15 cellular contexts compared by ENCODE assay signal in the genomic region with DNA sequence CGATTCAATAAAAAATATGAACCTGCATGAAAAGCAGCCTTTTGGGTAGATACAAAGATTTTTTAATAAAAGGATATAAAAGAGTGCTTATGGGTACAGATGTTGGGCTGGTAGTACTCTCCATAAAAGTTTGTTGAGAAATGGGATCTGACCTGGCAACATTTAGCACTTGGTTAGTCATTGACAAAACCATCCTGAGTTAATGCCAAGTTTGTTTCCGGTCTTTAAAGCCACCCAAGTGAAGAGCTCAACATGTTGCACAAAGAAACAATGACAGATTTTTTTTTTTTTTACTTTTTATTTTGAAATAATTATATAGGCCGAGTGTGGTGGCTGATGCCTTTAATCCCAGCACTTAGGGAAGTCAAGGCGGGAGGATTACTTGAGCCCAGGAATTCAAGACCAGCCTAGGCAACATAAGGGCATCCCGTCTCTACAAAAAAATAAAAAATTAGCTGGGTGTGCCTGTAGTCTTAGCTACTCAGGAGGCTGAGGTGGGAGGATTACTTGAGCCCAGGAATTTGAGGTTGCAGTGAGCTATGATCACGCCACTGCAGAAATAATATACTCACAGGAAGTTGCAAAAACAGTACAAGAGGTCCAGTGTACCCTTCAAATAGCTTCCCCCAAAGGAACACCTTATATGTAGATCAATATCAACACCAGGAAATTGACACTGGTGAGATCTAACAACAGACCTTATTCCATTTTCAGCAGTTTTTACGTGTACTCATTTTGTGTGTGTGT. TPM values are rescaled to one million over a fixed set of nuclear protein-coding genes. Genes with fewer than 3 reads are reported as not detected.
DNase-seq lines count a peak whose midpoint lies in the region; ATAC-seq, FAIRE-seq and TF ChIP-seq lines count a peak whose summit lies in the region.
"Had no signal": no experiment of that assay in that cellular context is flagged by ENCODE, and none has a peak within 500 bp of the region (broad histone marks: within the 10 kb centered on the region; RNA-seq: fewer than 3 reads in every experiment).

No MANE protein-coding gene starts in this region.

- peaks cover 11% of the 10 kb centered on the region for H3K79me2 ChIP-seq in astrocyte (ENCODE audit: insufficient read depth, low read length)
- no peaks in the 10 kb centered on the region for H3K79me2 ChIP-seq in neural progenitor cell (ENCODE audit: low read depth)

- H2AFZ ChIP-seq in astrocyte (ENCODE audit: low read depth, low read length) (no peak overlapping the region), neural progenitor cell (replicated peaks) (no peak overlapping the region)

- in situ Hi-C loops in ACHN (cut with HindIII; ENCODE audit: low pct_ligation_motif_present, low pct_unique_long_range_greater_than_20kb, low sequenced_read_pairs): no loop called here

- ATAC-seq in left ventricle myocardium superior: peak; percentile 23
- ATAC-seq in GM18858 (IDR thresholded peaks at IDR 0.05; ENCODE audit: unreplicated experiment): no peak
- ATAC-seq: CD8-positive, alpha-beta T cell; naive thymus-derived CD4-positive, alpha-beta T cell had no signal

- H3K36me3 Mint-ChIP-seq in astrocyte (ENCODE audit: low read depth, unreplicated experiment) (no peaks in the 10 kb centered on the region), neural progenitor cell (no peaks in the 10 kb centered on the region)
- H3K36me3 Mint-ChIP-seq: CD8-positive, alpha-beta T cell; IgD-negative memory B cell had no signal

- no peak for TF ChIP-seq CTCF in astrocyte (IDR thresholded peaks at IDR 0.05; ENCODE audit: insufficient read depth, low read depth, low read length)
- TF ChIP-seq CTCF in neural progenitor cell (IDR thresholded peaks at IDR 0.05): no peak

- H3F3A ChIP-seq in neural progenitor cell (ENCODE audit: low read depth): peaks cover 5% of the 10 kb centered on the region

- no peaks in the 10 kb centered on the region for H3K9me3 Mint-ChIP-seq in astrocyte (ENCODE audit: unreplicated experiment)
- H3K9me3 Mint-ChIP-seq in neural progenitor cell: no peaks in the 10 kb centered on the region
- H3K9me3 Mint-ChIP-seq: CD8-positive, alpha-beta T cell; IgD-negative memory B cell; naive thymus-derived CD4-positive, alpha-beta T cell had no signal

- H3K4me2 ChIP-seq in astrocyte (ENCODE audit: low read length) (no peak overlapping the region), neural progenitor cell (no peak overlapping the region)

- H3K4me1 Mint-ChIP-seq in astrocyte (ENCODE audit: low read depth, unreplicated experiment): peaks cover 15% of the 10 kb centered on the region
- H3K4me1 Mint-ChIP-seq in neural progenitor cell: peaks cover 14% of the 10 kb centered on the region

- H3K27ac ChIP-seq in astrocyte (ENCODE audit: low read depth, low read length): no peak overlapping the region
- no peak overlapping the region for H3K27ac ChIP-seq in neural progenitor cell
- H3K27ac ChIP-seq: upper lobe of left lung had no signal

- no peaks in the 10 kb centered on the region for H4K20me1 ChIP-seq in astrocyte (ENCODE audit: insufficient read depth, low read length)
- peaks cover 7% of the 10 kb centered on the region for H4K20me1 ChIP-seq in neural progenitor cell (ENCODE audit: low read depth)

- intact Hi-C loops in left ventricle myocardium superior (cut with micrococcal nuclease): no loop called here

- H3K27me3 ChIP-seq in astrocyte (ENCODE audit: insufficient read depth, low read length): no peaks in the 10 kb centered on the region
- H3K27me3 ChIP-seq in neural progenitor cell: no peaks in the 10 kb centered on the region
- H3K27me3 ChIP-seq: upper lobe of left lung had no signal

- H3K36me3 ChIP-seq in astrocyte (ENCODE audit: insufficient read depth, low read length) (no peaks in the 10 kb centered on the region), neural progenitor cell (no peaks in the 10 kb centered on the region)
- H3K36me3 ChIP-seq: upper lobe of left lung had no signal

- H3K4me3 Mint-ChIP-seq in astrocyte (ENCODE audit: unreplicated experiment) (no peak overlapping the region), neural progenitor cell (no peak overlapping the region)
- H3K4me3 Mint-ChIP-seq: CD8-positive, alpha-beta T cell; endodermal cell; IgD-negative memory B cell had no signal

- no peak overlapping the region for H3K27ac Mint-ChIP-seq in astrocyte (ENCODE audit: unreplicated experiment)
- H3K27ac Mint-ChIP-seq in neural progenitor cell: no peak overlapping the region
- H3K27ac Mint-ChIP-seq: CD8-positive, alpha-beta T cell; endodermal cell; IgD-negative memory B cell had no signal

- H3K9me3 ChIP-seq in astrocyte (ENCODE audit: insufficient read depth, low read depth, low read length) (no peaks in the 10 kb centered on the region), neural progenitor cell (ENCODE audit: low read depth) (peaks cover 4% of the 10 kb centered on the region)
- H3K9me3 ChIP-seq: upper lobe of left lung had no signal

- DNase-seq in ACHN (peak; percentile 42), GM04504 (ENCODE audit: low read depth) (peak; percentile 71), astrocyte (ENCODE audit: low read depth) (peak; percentile 57), left ventricle myocardium superior (no peak), neural progenitor cell (ENCODE audit: low spot score) (no peak), OCI-M2 (lab: John Stamatoyannopoulos, UW; ENCODE audit: unreplicated experiment) (no peak)
- DNase-seq in activated effector memory CD4-positive, alpha-beta T cell treated with anti-CD3 and anti-CD28 coated beads, Interleukin-2, amount 50 U/mL, for 16 hours: no peak
- DNase-seq: amniotic stem cell; CD8-positive, alpha-beta T cell; endodermal cell; upper lobe of left lung had no signal

- H3K9ac ChIP-seq in astrocyte (ENCODE audit: low read length) (no peak overlapping the region), neural progenitor cell (no peak overlapping the region)

- FAIRE-seq in astrocyte (lab: Jason Lieb, UNC): no peak
- FAIRE-seq: H54 had no signal

- H3K4me1 ChIP-seq in astrocyte (ENCODE audit: insufficient read depth, low read length): peaks cover 23% of the 10 kb centered on the region
- peaks cover 5% of the 10 kb centered on the region for H3K4me1 ChIP-seq in neural progenitor cell

- H3K27me3 Mint-ChIP-seq in astrocyte (ENCODE audit: low read depth, unreplicated experiment): no peaks in the 10 kb centered on the region
- peaks cover 4% of the 10 kb centered on the region for H3K27me3 Mint-ChIP-seq in neural progenitor cell (ENCODE audit: insufficient read depth, low read depth)
- H3K27me3 Mint-ChIP-seq: naive thymus-derived CD4-positive, alpha-beta T cell had no signal

- no peak overlapping the region for H3K4me3 ChIP-seq in astrocyte (ENCODE audit: insufficient read depth, low read depth, low read length)
- no peak overlapping the region for H3K4me3 ChIP-seq in neural progenitor cell
- H3K4me3 ChIP-seq: upper lobe of left lung had no signal

RNA-seq across cellular contexts. Expression of a gene that starts 16.6 kb away (rescaled TPM):
- 13.8 and 15.4 TPM in 2 replicates for total RNA-seq in astrocyte
- 13.8 TPM for total RNA-seq in left ventricle myocardium superior
- 5.6 and 10.4 TPM in 2 replicates for total RNA-seq in neural progenitor cell (ENCODE audit: low replicate concordance)

RNA-seq across cellular contexts. Expression of a gene that starts 44.9 kb away (rescaled TPM):
- total RNA-seq in astrocyte (4.6 and 5.5 TPM in 2 replicates), left ventricle myocardium superior (3.0 TPM), neural progenitor cell (ENCODE audit: low replicate concordance) (3.6 and 3.9 TPM in 2 replicates)

Comparison
In these comparisons a context has a peak if more than half of its experiments do, and no peak if none do; other contexts are left out.
1. DNase-seq: peak in ACHN (single experiment), GM04504 (single experiment) and astrocyte (single experiment); none in left ventricle myocardium superior (single experiment), neural progenitor cell (single experiment), OCI-M2 (single experiment) and activated effector memory CD4-positive, alpha-beta T cell treated with anti-CD3 and anti-CD28 coated beads, Interleukin-2, amount 50 U/mL, for 16 hours (single experiment).